ENCODE assay signal across 8 cellular contexts in genomic region chr22:37484115-37485005, GRCh38. TPM values are rescaled to one million over a fixed set of nuclear protein-coding genes. Genes with fewer than 3 reads are reported as not detected.
DNase-seq lines count a peak whose midpoint lies in the region; ATAC-seq and TF ChIP-seq lines count a peak whose summit lies in the region.

No MANE protein-coding gene starts in this region.

- H3K9me3 Mint-ChIP-seq in activated naive CD4-positive, alpha-beta T cell treated with anti-CD3 and anti-CD28 coated beads for 36 hours = no peaks in the 10 kb centered on the region

- H3K9me3 ChIP-seq in SJCRH30 (replicated peaks) = no peaks in the 10 kb centered on the region

- peaks cover 27% of the 10 kb centered on the region for H3K4me1 ChIP-seq in SJCRH30

- intact Hi-C loops in activated naive CD4-positive, alpha-beta T cell treated with anti-CD3 and anti-CD28 coated beads for 36 hours (cut with micrococcal nuclease) = loop anchor here (1.0 kb wide), 2 partner anchors 83 to 108 kb away; no protein-coding TSS in a partner anchor
- intact Hi-C loops in lower leg skin (cut with DNase I; ENCODE audit: low total_unique reads) = no loop called here

- H3K36me3 ChIP-seq in SJCRH30 = no peaks in the 10 kb centered on the region

- H3K4me3 ChIP-seq in SJCRH30 (peak overlapping the region; percentile 19; the same call in 1 of the 2 replicates), lower leg skin (ENCODE audit: low read depth, poor library complexity, severe bottlenecking) (no peak overlapping the region)

- CTCF ChIA-PET in activated naive CD4-positive, alpha-beta T cell treated with anti-CD3 and anti-CD28 coated beads for 36 hours (lab: Charles Lee) = interaction anchor here (1.0 to 4.7 kb wide), 3 partner anchors 12 to 217 kb away, joined by 3 to 25 read pairs (median 4); no protein-coding TSS in a partner anchor

- H3K27ac ChIP-seq in SJCRH30 = no peak overlapping the region

- H3K4me3 Mint-ChIP-seq in activated naive CD4-positive, alpha-beta T cell treated with anti-CD3 and anti-CD28 coated beads for 36 hours = peak overlapping the region; percentile 97

- no peaks in the 10 kb centered on the region for H3K27me3 Mint-ChIP-seq in activated naive CD4-positive, alpha-beta T cell treated with anti-CD3 and anti-CD28 coated beads for 36 hours (ENCODE audit: low read depth)

- 50 to 59% methylated on average over 28 to 34 of the region's 35 CpGs for WGBS in lower leg skin, 2 donors

- no peak for TF ChIP-seq POLR2A in lower leg skin (IDR thresholded peaks at IDR 0.05)

- H3K27me3 ChIP-seq in SJCRH30 = no peaks in the 10 kb centered on the region

- H3K4me1 Mint-ChIP-seq in activated naive CD4-positive, alpha-beta T cell treated with anti-CD3 and anti-CD28 coated beads for 36 hours (ENCODE audit: low read depth) = peaks cover 57% of the 10 kb centered on the region

- H3K27ac Mint-ChIP-seq in activated naive CD4-positive, alpha-beta T cell treated with anti-CD3 and anti-CD28 coated beads for 36 hours = peak overlapping the region; percentile 97

- no peak for ATAC-seq in HG03354 (IDR thresholded peaks at IDR 0.05; ENCODE audit: poor library complexity, severe bottlenecking, unreplicated experiment)

- no peak for TF ChIP-seq CTCF in GM20000 (IDR thresholded peaks at IDR 0.05; ENCODE audit: extremely low read depth, missing control alignments)
- no peak for TF ChIP-seq CTCF in lower leg skin (IDR thresholded peaks at IDR 0.05)

- peaks cover 17% of the 10 kb centered on the region for H3K36me3 Mint-ChIP-seq in activated naive CD4-positive, alpha-beta T cell treated with anti-CD3 and anti-CD28 coated beads for 36 hours (ENCODE audit: low read depth)

- DNase-seq in GM20000 (ENCODE audit: low spot score) (peak; percentile 85), SJCRH30 (no peak), lower leg skin (ENCODE audit: low spot score in 2 of 2) (peak; percentile 73 to 96), ecto neural progenitor cell (ENCODE audit: low spot score) (no peak), NCI-H2107 (lab: John Stamatoyannopoulos, UW) (no peak)
- peak; percentile 90 for DNase-seq in activated naive CD4-positive, alpha-beta T cell treated with anti-CD3 and anti-CD28 coated beads for 36 hours
- peak; percentile 66 for DNase-seq in stimulated activated CD8-positive, alpha-beta memory T cell treated with anti-CD3 and anti-CD28 coated beads, Interleukin-12 subunit alpha, Interleukin-12 subunit beta, amount 100 ng/mL, for 4 hours (ENCODE audit: low read depth)

RNA-seq across cellular contexts. Expression of gene MFNG, which starts 1.8 kb away (rescaled TPM):
- total RNA-seq in SJCRH30 (2014; rRNA removed; shearing (Covaris generic)) = 0.36 and 1.1 TPM in 2 replicates
- total RNA-seq in activated naive CD4-positive, alpha-beta T cell treated with anti-CD3 and anti-CD28 coated beads for 36 hours = 10 to 100 TPM; 83.1 to 90.9 TPM
- 10 to 100 TPM in 1 of 4 donors, 1 to 10 TPM in 3; 5.7 to 13.0 (median 6.3) TPM for total RNA-seq in lower leg skin

RNA-seq across cellular contexts. Expression of gene CARD10, which starts 34.9 kb away (rescaled TPM):
- total RNA-seq in SJCRH30 (2014; rRNA removed; shearing (Covaris generic)) = 28.9 and 30.9 TPM in 2 replicates
- not detected for total RNA-seq in activated naive CD4-positive, alpha-beta T cell treated with anti-CD3 and anti-CD28 coated beads for 36 hours
- 10 to 100 TPM; 13.2 to 22.5 (median 18.6) TPM for total RNA-seq in lower leg skin

RNA-seq across cellular contexts. Expression of gene ELFN2, which starts 57.1 kb away (rescaled TPM):
- total RNA-seq in SJCRH30 (2014; rRNA removed; shearing (Covaris generic)) = under 0.01 and 0.02 TPM in 2 replicates
- total RNA-seq in activated naive CD4-positive, alpha-beta T cell treated with anti-CD3 and anti-CD28 coated beads for 36 hours = under 1 TPM; 0.57 to 0.79 TPM
- 1 to 10 TPM in 2 of 4 donors, under 1 TPM in 2; 0.26 to 1.5 (median 0.82) TPM for total RNA-seq in lower leg skin

Comparison
In these comparisons a context has a peak if more than half of its experiments do, and no peak if none do; other contexts are left out.
1. DNase-seq: peak in GM20000 (single experiment), activated naive CD4-positive, alpha-beta T cell treated with anti-CD3 and anti-CD28 coated beads for 36 hours (single experiment), lower leg skin (2 of 2) and stimulated activated CD8-positive, alpha-beta memory T cell treated with anti-CD3 and anti-CD28 coated beads, Interleukin-12 subunit alpha, Interleukin-12 subunit beta, amount 100 ng/mL, for 4 hours (single experiment); none in SJCRH30 (0 of 2), ecto neural progenitor cell (single experiment) and NCI-H2107 (single experiment).
2. RNA of gene MFNG, which starts 1.8 kb away (total RNA-seq): 83.1 to 90.9 TPM in activated naive CD4-positive, alpha-beta T cell treated with anti-CD3 and anti-CD28 coated beads for 36 hours; 5.7 to 13.0 TPM in lower leg skin and 0.36 to 1.1 TPM in SJCRH30; every median in the first group is over 4 times any median in the second.
3. RNA of gene CARD10, which starts 34.9 kb away (total RNA-seq): 28.9 to 30.9 TPM in SJCRH30 and 13.2 to 22.5 TPM in lower leg skin; not detected in activated naive CD4-positive, alpha-beta T cell treated with anti-CD3 and anti-CD28 coated beads for 36 hours; every median in the first group is over 10 times any median in the second.